8 cellular contexts compared by ENCODE assay signal in genomic region chr6:41787219-41787917, GRCh38. TPM values are rescaled to one million over a fixed set of nuclear protein-coding genes. Genes with fewer than 3 reads are reported as not detected.
A peak's percentile ranks its signal among the peaks of the same experiment; 100 is the strongest.
DNase-seq lines count a peak whose midpoint lies in the region; ATAC-seq, FAIRE-seq and TF ChIP-seq lines count a peak whose summit lies in the region.

Gene TOMM6, plus strand, starts transcription at chr6:41787694. Its CDS starts 4 bp downstream, at chr6:41787698.

- peak; percentile 94 for DNase-seq in GM13976 (ENCODE audit: low spot score)
- peak; percentile 96 for DNase-seq in NCI-H146 (lab: John Stamatoyannopoulos, UW)
- peak; percentile 88 to 95 (median 92) for DNase-seq in T-helper 1 cell
- DNase-seq in amniotic epithelial cell (ENCODE audit: low read depth), result peak; percentile 91
- DNase-seq in left cardiac atrium, result peak; percentile 97
- DNase-seq in psoas muscle, result peak; percentile 95 to 98
- peak; percentile 94 for DNase-seq in urothelium cell line (ENCODE audit: low spot score)

- peak; percentile 32 for FAIRE-seq in urothelium cell line (lab: Jason Lieb, UNC)

- 0% methylated on average over 55 of the region's 55 CpGs for WGBS in psoas muscle, 3 donors

- peak within 1 kb of the TSS; percentile 85 for H3K27ac ChIP-seq in psoas muscle

- in situ Hi-C loops in GM13976 (cut with MboI; ENCODE audit: low sequenced_read_pairs, unreplicated experiment), result no loop called here

- peak; percentile 95 for TF ChIP-seq CTCF in GM13976 (IDR thresholded peaks at IDR 0.05; ENCODE audit: borderline replicate concordance, control extremely low read depth, extremely low read depth, insufficient read depth, missing control alignments)
- TF ChIP-seq CTCF in psoas muscle (IDR thresholded peaks at IDR 0.05), result peak; percentile 92

- peaks cover 30% of the 10 kb centered on the region for H3K4me1 ChIP-seq in psoas muscle

- H3K36me3 ChIP-seq in psoas muscle (ENCODE audit: insufficient read depth in 1 of 2, low read depth in 1 of 2), result peaks cover 7 to 37% of the 10 kb centered on the region in 2 donors

- no peaks in the 10 kb centered on the region for H3K9me3 ChIP-seq in psoas muscle

- H3K27me3 ChIP-seq in psoas muscle (ENCODE audit: insufficient read depth in 3 of 3, low read length in 2 of 3), result no peaks in the 10 kb centered on the region

- ATAC-seq in HG02870 (IDR thresholded peaks at IDR 0.05; ENCODE audit: unreplicated experiment) (peak; percentile 79), left cardiac atrium (peak; percentile 89), psoas muscle (peak; percentile 90 to 95 (median 93))

- H3K4me3 ChIP-seq in psoas muscle, result peak within 1 kb of the TSS; percentile 75

- intact Hi-C loops in left cardiac atrium (cut with DNase I) (loop anchor here (5.0 to 10.0 kb wide), 3 partner anchors 135 to 427 kb away; partner anchors contain the start of genes BYSL (in 2 of the 2), MED20 (in 2 of the 2) and MRPS10 (in 1 of the 2)), psoas muscle (cut with DNase I) (loop anchor here (2.0 to 10.0 kb wide), 2 partner anchors 107 to 133 kb away; partner anchors contain the start of genes BYSL (in 2 of the 2), MED20 (in 2 of the 2) and USP49 (in 1 of the 2))

RNA-seq across cellular contexts. Expression of gene TOMM6, which starts in this region (rescaled TPM):
- 100 to 1,000 TPM; 131 to 138 TPM for total RNA-seq in left cardiac atrium
- total RNA-seq in psoas muscle, result 100 to 1,000 TPM; 156 to 181 (median 168) TPM
- polyA plus RNA-seq in psoas muscle, result 100 to 1,000 TPM; 240 to 403 (median 305) TPM

Comparison
In these comparisons a context has a peak if more than half of its experiments do, and no peak if none do; other contexts are left out.
1. Peak in every context shown above with its lines: DNase-seq, ATAC-seq, H3K4me3 ChIP-seq and H3K27ac ChIP-seq.